ENCODE assay signal across 9 cellular contexts in the genomic region with DNA sequence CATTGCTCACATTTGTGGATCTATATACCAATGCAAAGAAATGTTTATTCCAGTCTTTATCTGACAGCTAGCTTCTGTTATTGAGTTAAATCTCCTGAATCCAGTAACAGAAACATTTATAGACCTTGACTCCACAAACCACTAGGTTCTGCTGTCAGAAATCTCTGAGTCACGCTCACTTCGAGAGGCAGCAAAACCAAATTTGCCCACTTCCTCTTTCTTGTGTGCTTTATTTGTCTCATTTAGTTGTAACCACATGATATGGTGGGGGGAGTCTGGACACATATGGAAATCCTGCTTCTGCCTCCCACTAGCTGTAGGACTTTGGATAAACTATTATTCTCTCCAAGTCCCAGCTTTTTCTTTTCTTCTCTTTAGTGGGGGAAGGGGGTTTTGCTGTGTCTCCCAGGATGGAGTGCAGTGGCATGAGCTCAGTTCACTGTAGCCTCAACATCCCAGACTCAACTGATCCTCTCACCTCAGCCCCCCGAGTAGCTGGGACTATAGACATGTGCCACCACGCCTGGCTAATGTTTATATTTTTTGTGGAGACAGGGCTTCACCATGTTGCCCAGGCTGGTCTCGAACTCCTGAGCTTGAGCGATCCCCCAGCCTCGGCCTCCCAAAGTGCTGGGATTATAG. TPM values are rescaled to one million over a fixed set of nuclear protein-coding genes. Genes with fewer than 3 reads are reported as not detected.
DNase-seq lines count a peak whose midpoint lies in the region; TF ChIP-seq lines count a peak whose summit lies in the region.
"Had no signal": no experiment of that assay in that cellular context is flagged by ENCODE, and none has a peak within 500 bp of the region (broad histone marks: within the 10 kb centered on the region; RNA-seq: fewer than 3 reads in every experiment).

No MANE protein-coding gene starts in this region.

- H3K4me1 ChIP-seq in GM23248 (ENCODE audit: insufficient read depth) (peaks cover 15% of the 10 kb centered on the region; the same call in 1 of the 2 replicates), adrenal gland (replicated peaks in 1 of 2) (peaks cover 25 to 36% of the 10 kb centered on the region in 2 donors), ovary (ENCODE audit: insufficient read depth) (peaks cover 10% of the 10 kb centered on the region)

- in situ Hi-C loops in GM23248 (cut with MboI): no loop called here

- DNase-seq in activated CD4-positive, alpha-beta T cell treated with anti-CD3 and anti-CD28 coated beads, Interleukin-2, amount 10 ng/mL, durations not matched to agents 24 days and 14 days: peak; percentile 67
- no peak for DNase-seq in activated CD4-positive, alpha-beta T cell treated with anti-CD3 and anti-CD28 coated beads for 4 hours
- DNase-seq in GM23248 (peak; percentile 65), Kasumi-1 (lab: John Stamatoyannopoulos, UW) (peak; percentile 98 to 99), adrenal gland (peak in 4 of 7 donors; percentile 28 to 50 (median 34)), renal cortical epithelial cell (ENCODE audit: low read depth) (peak; percentile 95), ovary (no peak)
- no peak for DNase-seq in activated CD4-positive, CD25-positive, alpha-beta regulatory T cell (lab: John Stamatoyannopoulos, UW)

- H3K4me3 ChIP-seq in GM23248: no peak overlapping the region
- H3K4me3 ChIP-seq in adrenal gland: no peak overlapping the region
- H3K4me3 ChIP-seq in ovary: no peak overlapping the region

- TF ChIP-seq POLR2A in adrenal gland (IDR thresholded peaks at IDR 0.05): no peak
- no peak for TF ChIP-seq POLR2A in ovary (IDR thresholded peaks at IDR 0.05)

- H3K4me1 Mint-ChIP-seq in activated CD4-positive, alpha-beta T cell treated with anti-CD3 and anti-CD28 coated beads, Interleukin-2, amount 10 ng/mL, durations not matched to agents 24 days and 14 days: peaks cover 4% of the 10 kb centered on the region

- no peaks in the 10 kb centered on the region for H3K9me3 Mint-ChIP-seq in activated CD4-positive, alpha-beta T cell treated with anti-CD3 and anti-CD28 coated beads, Interleukin-2, amount 10 ng/mL, durations not matched to agents 24 days and 14 days

- TF ChIP-seq CTCF in adrenal gland (IDR thresholded peaks at IDR 0.05) (peak in 1 of 6 experiments; percentile 7), ovary (IDR thresholded peaks at IDR 0.05) (no peak)

- no peaks in the 10 kb centered on the region for H3K36me3 Mint-ChIP-seq in activated CD4-positive, alpha-beta T cell treated with anti-CD3 and anti-CD28 coated beads, Interleukin-2, amount 10 ng/mL, durations not matched to agents 24 days and 14 days (ENCODE audit: low read depth)

- H3K9me3 ChIP-seq in GM23248 (ENCODE audit: low read depth) (no peaks in the 10 kb centered on the region), adrenal gland (replicated peaks in 1 of 3) (no peaks in the 10 kb centered on the region), ovary (no peaks in the 10 kb centered on the region)

- H3K27me3 Mint-ChIP-seq in activated CD4-positive, alpha-beta T cell treated with anti-CD3 and anti-CD28 coated beads, Interleukin-2, amount 10 ng/mL, durations not matched to agents 24 days and 14 days: peaks cover 19% of the 10 kb centered on the region

- peak overlapping the region; percentile 10 for H3K4me2 ChIP-seq in GM23248 (ENCODE audit: unreplicated experiment)

- WGBS in GM23248 (ENCODE audit: low coverage in 1 of 2, low lambda C conversion rate in 2 of 2, missing lambda C conversion rate in 2 of 2), 2 experiments: 75 to 79% methylated on average over 7 of the region's 7 CpGs
- 68 to 77% (median 73%) methylated on average over 5 to 7 of the region's 7 CpGs for WGBS in adrenal gland, 4 donors
- WGBS in ovary, 3 donors: 62 to 69% (median 62%) methylated on average over 7 of the region's 7 CpGs

- H3K9ac ChIP-seq in GM23248: no peak overlapping the region

- intact Hi-C loops in activated CD4-positive, alpha-beta T cell treated with anti-CD3 and anti-CD28 coated beads, Interleukin-2, amount 10 ng/mL, durations not matched to agents 24 days and 14 days (cut with micrococcal nuclease): loop anchor here (5.0 kb wide), 1 partner anchor 50 kb away; no protein-coding TSS in a partner anchor
- intact Hi-C loops in adrenal gland (cut with DNase I): no loop called here
- intact Hi-C loops in ovary (cut with DNase I): no loop called here

- no peaks in the 10 kb centered on the region for H3K79me2 ChIP-seq in GM23248 (ENCODE audit: insufficient read depth)

- no peak overlapping the region for H3K27ac ChIP-seq in GM23248
- peak overlapping the region in 1 of 5 donors; percentile 18 for H3K27ac ChIP-seq in adrenal gland
- H3K27ac ChIP-seq in ovary: no peak overlapping the region

- no peaks in the 10 kb centered on the region for H4K20me1 ChIP-seq in GM23248 (ENCODE audit: insufficient read depth)

- no peaks in the 10 kb centered on the region for H3K27me3 ChIP-seq in GM23248 (replicated peaks; ENCODE audit: insufficient read depth)
- H3K27me3 ChIP-seq in adrenal gland: no peaks in the 10 kb centered on the region
- no peaks in the 10 kb centered on the region for H3K27me3 ChIP-seq in ovary

- H3F3A ChIP-seq in GM23248 (ENCODE audit: insufficient read depth): peaks cover 10% of the 10 kb centered on the region; the same call in 1 of the 2 replicates

- no peak overlapping the region for H2AFZ ChIP-seq in GM23248

- H3K4me3 Mint-ChIP-seq in activated CD4-positive, alpha-beta T cell treated with anti-CD3 and anti-CD28 coated beads, Interleukin-2, amount 10 ng/mL, durations not matched to agents 24 days and 14 days: no peak overlapping the region
- H3K4me3 Mint-ChIP-seq: nephron had no signal

- H3K36me3 ChIP-seq in GM23248 (ENCODE audit: low read depth) (no peaks in the 10 kb centered on the region), adrenal gland (replicated peaks in 1 of 2) (no peaks in the 10 kb centered on the region), ovary (no peaks in the 10 kb centered on the region)

- no peak overlapping the region for H3K27ac Mint-ChIP-seq in activated CD4-positive, alpha-beta T cell treated with anti-CD3 and anti-CD28 coated beads, Interleukin-2, amount 10 ng/mL, durations not matched to agents 24 days and 14 days

- TF ChIP-seq EP300 in ovary (IDR thresholded peaks at IDR 0.05): no peak

- H3K9me2 ChIP-seq in GM23248 (ENCODE audit: insufficient read depth): no peaks in the 10 kb centered on the region

RNA-seq across cellular contexts. Expression of gene IPCEF1, which starts 54.4 kb away (rescaled TPM):
- total RNA-seq in activated CD4-positive, alpha-beta T cell treated with anti-CD3 and anti-CD28 coated beads, Interleukin-2, amount 10 ng/mL, durations not matched to agents 24 days and 14 days: 0.97 and 1.5 TPM in 2 replicates
- total RNA-seq in GM23248 (2014; rRNA removed; shearing (Covaris generic)): not detected in 2 replicates
- not detected in 2 replicates for polyA plus RNA-seq in GM23248 (2016; fragmentation: Nextera tagmentation; extraction: Ambion mirVana)
- 1 to 10 TPM in 3 of 8 donors, under 1 TPM in 4, not detected in 1; 0.28 to 1.2 (median 0.93) TPM for total RNA-seq in adrenal gland
- polyA plus RNA-seq in adrenal gland: under 1 TPM; 0.07 to 0.62 (median 0.16) TPM
- total RNA-seq in renal cortical epithelial cell: 0.40 and 1.7 TPM in 2 replicates
- 1 to 10 TPM; 1.3 to 3.4 (median 2.1) TPM for total RNA-seq in ovary
- polyA plus RNA-seq in ovary: 1 to 10 TPM; 1.3 to 1.8 TPM

Comparison
In these comparisons a context has a peak if more than half of its experiments do, and no peak if none do; other contexts are left out.
1. DNase-seq: peak in activated CD4-positive, alpha-beta T cell treated with anti-CD3 and anti-CD28 coated beads, Interleukin-2, amount 10 ng/mL, durations not matched to agents 24 days and 14 days (single experiment), GM23248 (single experiment), Kasumi-1 (2 of 2), adrenal gland (4 of 7) and renal cortical epithelial cell (single experiment); none in activated CD4-positive, alpha-beta T cell treated with anti-CD3 and anti-CD28 coated beads for 4 hours (0 of 2), ovary (0 of 5) and activated CD4-positive, CD25-positive, alpha-beta regulatory T cell (0 of 4).